In genomic region chr11:67353317-67354313, GRCh38 we compare ENCODE assay signal across 1 cellular context.
TF ChIP-seq lines count a peak whose summit lies in the region.

POLD4 (minus strand) TSS chr11:67353546; CDS start chr11:67353399, 147 bp downstream.

TF ChIP-seq in HepG2, 621 proteins besides CTCF, POLR2A, EP300 and RAD21 (continued from another document and continues in another):
- TF ChIP-seq, protein P1, sequence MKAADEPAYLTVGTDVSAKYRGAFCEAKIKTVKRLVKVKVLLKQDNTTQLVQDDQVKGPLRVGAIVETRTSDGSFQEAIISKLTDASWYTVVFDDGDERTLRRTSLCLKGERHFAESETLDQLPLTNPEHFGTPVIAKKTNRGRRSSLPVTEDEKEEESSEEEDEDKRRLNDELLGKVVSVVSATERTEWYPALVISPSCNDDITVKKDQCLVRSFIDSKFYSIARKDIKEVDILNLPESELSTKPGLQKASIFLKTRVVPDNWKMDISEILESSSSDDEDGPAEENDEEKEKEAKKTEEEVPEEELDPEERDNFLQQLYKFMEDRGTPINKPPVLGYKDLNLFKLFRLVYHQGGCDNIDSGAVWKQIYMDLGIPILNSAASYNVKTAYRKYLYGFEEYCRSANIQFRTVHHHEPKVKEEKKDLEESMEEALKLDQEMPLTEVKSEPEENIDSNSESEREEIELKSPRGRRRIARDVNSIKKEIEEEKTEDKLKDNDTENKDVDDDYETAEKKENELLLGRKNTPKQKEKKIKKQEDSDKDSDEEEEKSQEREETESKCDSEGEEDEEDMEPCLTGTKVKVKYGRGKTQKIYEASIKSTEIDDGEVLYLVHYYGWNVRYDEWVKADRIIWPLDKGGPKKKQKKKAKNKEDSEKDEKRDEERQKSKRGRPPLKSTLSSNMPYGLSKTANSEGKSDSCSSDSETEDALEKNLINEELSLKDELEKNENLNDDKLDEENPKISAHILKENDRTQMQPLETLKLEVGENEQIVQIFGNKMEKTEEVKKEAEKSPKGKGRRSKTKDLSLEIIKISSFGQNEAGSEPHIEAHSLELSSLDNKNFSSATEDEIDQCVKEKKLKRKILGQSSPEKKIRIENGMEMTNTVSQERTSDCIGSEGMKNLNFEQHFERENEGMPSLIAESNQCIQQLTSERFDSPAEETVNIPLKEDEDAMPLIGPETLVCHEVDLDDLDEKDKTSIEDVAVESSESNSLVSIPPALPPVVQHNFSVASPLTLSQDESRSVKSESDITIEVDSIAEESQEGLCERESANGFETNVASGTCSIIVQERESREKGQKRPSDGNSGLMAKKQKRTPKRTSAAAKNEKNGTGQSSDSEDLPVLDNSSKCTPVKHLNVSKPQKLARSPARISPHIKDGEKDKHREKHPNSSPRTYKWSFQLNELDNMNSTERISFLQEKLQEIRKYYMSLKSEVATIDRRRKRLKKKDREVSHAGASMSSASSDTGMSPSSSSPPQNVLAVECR (CRISPR knock-in tag; IDR thresholded peaks at IDR 0.05; ENCODE audit: borderline replicate concordance), result peak; percentile 83
- TF ChIP-seq GABPA (IDR thresholded peaks at IDR 0.05; ENCODE audit: low read depth, low read length), result peak; percentile 37
- TF ChIP-seq GABPA (CRISPR knock-in tag; IDR thresholded peaks at IDR 0.05; ENCODE audit: low read depth), result peak; percentile 80
- TF ChIP-seq, protein P2, sequence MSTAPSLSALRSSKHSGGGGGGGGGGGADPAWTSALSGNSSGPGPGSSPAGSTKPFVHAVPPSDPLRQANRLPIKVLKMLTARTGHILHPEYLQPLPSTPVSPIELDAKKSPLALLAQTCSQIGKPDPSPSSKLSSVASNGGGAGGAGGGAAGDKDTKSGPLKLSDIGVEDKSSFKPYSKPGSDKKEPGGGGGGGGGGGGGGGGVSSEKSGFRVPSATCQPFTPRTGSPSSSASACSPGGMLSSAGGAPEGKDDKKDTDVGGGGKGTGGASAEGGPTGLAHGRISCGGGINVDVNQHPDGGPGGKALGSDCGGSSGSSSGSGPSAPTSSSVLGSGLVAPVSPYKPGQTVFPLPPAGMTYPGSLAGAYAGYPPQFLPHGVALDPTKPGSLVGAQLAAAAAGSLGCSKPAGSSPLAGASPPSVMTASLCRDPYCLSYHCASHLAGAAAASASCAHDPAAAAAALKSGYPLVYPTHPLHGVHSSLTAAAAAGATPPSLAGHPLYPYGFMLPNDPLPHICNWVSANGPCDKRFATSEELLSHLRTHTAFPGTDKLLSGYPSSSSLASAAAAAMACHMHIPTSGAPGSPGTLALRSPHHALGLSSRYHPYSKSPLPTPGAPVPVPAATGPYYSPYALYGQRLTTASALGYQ (CRISPR knock-in tag; IDR thresholded peaks at IDR 0.05), result no peak; the same call in 1 of the 2 replicates
- no peak for TF ChIP-seq IRF9 (CRISPR knock-in tag; IDR thresholded peaks at IDR 0.05; ENCODE audit: borderline replicate concordance)
- TF ChIP-seq PRPF4 (IDR thresholded peaks at IDR 0.05; ENCODE audit: low read depth, low read length, poor library complexity, severe bottlenecking), result no peak
- TF ChIP-seq, protein P3, sequence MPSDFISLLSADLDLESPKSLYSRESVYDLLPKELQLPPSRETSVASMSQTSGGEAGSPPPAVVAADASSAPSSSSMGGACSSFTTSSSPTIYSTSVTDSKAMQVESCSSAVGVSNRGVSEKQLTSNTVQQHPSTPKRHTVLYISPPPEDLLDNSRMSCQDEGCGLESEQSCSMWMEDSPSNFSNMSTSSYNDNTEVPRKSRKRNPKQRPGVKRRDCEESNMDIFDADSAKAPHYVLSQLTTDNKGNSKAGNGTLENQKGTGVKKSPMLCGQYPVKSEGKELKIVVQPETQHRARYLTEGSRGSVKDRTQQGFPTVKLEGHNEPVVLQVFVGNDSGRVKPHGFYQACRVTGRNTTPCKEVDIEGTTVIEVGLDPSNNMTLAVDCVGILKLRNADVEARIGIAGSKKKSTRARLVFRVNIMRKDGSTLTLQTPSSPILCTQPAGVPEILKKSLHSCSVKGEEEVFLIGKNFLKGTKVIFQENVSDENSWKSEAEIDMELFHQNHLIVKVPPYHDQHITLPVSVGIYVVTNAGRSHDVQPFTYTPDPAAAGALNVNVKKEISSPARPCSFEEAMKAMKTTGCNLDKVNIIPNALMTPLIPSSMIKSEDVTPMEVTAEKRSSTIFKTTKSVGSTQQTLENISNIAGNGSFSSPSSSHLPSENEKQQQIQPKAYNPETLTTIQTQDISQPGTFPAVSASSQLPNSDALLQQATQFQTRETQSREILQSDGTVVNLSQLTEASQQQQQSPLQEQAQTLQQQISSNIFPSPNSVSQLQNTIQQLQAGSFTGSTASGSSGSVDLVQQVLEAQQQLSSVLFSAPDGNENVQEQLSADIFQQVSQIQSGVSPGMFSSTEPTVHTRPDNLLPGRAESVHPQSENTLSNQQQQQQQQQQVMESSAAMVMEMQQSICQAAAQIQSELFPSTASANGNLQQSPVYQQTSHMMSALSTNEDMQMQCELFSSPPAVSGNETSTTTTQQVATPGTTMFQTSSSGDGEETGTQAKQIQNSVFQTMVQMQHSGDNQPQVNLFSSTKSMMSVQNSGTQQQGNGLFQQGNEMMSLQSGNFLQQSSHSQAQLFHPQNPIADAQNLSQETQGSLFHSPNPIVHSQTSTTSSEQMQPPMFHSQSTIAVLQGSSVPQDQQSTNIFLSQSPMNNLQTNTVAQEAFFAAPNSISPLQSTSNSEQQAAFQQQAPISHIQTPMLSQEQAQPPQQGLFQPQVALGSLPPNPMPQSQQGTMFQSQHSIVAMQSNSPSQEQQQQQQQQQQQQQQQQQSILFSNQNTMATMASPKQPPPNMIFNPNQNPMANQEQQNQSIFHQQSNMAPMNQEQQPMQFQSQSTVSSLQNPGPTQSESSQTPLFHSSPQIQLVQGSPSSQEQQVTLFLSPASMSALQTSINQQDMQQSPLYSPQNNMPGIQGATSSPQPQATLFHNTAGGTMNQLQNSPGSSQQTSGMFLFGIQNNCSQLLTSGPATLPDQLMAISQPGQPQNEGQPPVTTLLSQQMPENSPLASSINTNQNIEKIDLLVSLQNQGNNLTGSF (CRISPR knock-in tag; IDR thresholded peaks at IDR 0.05), result no peak
- no peak for TF ChIP-seq SRF (IDR thresholded peaks at IDR 0.05; ENCODE audit: low read depth, low read length)
- 0 out of 2 replicates have a peak, but pooled peaks have one; percentile 59 for TF ChIP-seq PITX1 (CRISPR knock-in tag; IDR thresholded peaks at IDR 0.05)
- TF ChIP-seq ZNF124 (CRISPR knock-in tag; IDR thresholded peaks at IDR 0.05), result no peak
- peak; percentile 40; the same call in 1 of the 2 replicates for TF ChIP-seq ARNT2 (CRISPR knock-in tag; IDR thresholded peaks at IDR 0.05; ENCODE audit: low read depth)
- TF ChIP-seq TGIF2 (CRISPR knock-in tag; IDR thresholded peaks at IDR 0.05), result no peak
- TF ChIP-seq WIZ (CRISPR knock-in tag; IDR thresholded peaks at IDR 0.05), result peak; percentile 52; the same call in 1 of the 2 replicates
- no peak for TF ChIP-seq KDM6A (CRISPR knock-in tag; IDR thresholded peaks at IDR 0.05; ENCODE audit: low read depth)
- TF ChIP-seq ZKSCAN5 (CRISPR knock-in tag; IDR thresholded peaks at IDR 0.05), result no peak
- TF ChIP-seq ASH2L (IDR thresholded peaks at IDR 0.05; ENCODE audit: insufficient read length, low read depth, low read length), result peak; percentile 48
- TF ChIP-seq ZNF607 (CRISPR knock-in tag; IDR thresholded peaks at IDR 0.05; ENCODE audit: borderline replicate concordance), result no peak; the same call in 1 of the 2 replicates
- TF ChIP-seq, protein P4, sequence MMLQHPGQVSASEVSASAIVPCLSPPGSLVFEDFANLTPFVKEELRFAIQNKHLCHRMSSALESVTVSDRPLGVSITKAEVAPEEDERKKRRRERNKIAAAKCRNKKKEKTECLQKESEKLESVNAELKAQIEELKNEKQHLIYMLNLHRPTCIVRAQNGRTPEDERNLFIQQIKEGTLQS (CRISPR knock-in tag; IDR thresholded peaks at IDR 0.05), result no peak
- 0 out of 2 replicates have a peak, but pooled peaks have one; percentile 49 for TF ChIP-seq ZNF749 (CRISPR knock-in tag; IDR thresholded peaks at IDR 0.05; ENCODE audit: borderline replicate concordance)
- TF ChIP-seq ZSCAN25 (CRISPR knock-in tag; IDR thresholded peaks at IDR 0.05), result peak; percentile 31; the same call in 1 of the 2 replicates
- TF ChIP-seq ZNF570 (CRISPR knock-in tag; IDR thresholded peaks at IDR 0.05; ENCODE audit: borderline replicate concordance), result no peak
- no peak for TF ChIP-seq ZNF598 (CRISPR knock-in tag; IDR thresholded peaks at IDR 0.05; ENCODE audit: borderline replicate concordance)
- no peak for TF ChIP-seq PLRG1 (conservative IDR thresholded peaks at IDR 0.05)
- TF ChIP-seq, protein P5, sequence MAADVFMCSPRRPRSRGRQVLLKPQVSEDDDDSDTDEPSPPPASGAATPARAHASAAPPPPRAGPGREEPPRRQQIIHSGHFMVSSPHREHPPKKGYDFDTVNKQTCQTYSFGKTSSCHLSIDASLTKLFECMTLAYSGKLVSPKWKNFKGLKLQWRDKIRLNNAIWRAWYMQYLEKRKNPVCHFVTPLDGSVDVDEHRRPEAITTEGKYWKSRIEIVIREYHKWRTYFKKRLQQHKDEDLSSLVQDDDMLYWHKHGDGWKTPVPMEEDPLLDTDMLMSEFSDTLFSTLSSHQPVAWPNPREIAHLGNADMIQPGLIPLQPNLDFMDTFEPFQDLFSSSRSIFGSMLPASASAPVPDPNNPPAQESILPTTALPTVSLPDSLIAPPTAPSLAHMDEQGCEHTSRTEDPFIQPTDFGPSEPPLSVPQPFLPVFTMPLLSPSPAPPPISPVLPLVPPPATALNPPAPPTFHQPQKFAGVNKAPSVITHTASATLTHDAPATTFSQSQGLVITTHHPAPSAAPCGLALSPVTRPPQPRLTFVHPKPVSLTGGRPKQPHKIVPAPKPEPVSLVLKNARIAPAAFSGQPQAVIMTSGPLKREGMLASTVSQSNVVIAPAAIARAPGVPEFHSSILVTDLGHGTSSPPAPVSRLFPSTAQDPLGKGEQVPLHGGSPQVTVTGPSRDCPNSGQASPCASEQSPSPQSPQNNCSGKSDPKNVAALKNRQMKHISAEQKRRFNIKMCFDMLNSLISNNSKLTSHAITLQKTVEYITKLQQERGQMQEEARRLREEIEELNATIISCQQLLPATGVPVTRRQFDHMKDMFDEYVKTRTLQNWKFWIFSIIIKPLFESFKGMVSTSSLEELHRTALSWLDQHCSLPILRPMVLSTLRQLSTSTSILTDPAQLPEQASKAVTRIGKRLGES (CRISPR knock-in tag; IDR thresholded peaks at IDR 0.05; ENCODE audit: borderline replicate concordance), result no peak
- TF ChIP-seq, protein P6, sequence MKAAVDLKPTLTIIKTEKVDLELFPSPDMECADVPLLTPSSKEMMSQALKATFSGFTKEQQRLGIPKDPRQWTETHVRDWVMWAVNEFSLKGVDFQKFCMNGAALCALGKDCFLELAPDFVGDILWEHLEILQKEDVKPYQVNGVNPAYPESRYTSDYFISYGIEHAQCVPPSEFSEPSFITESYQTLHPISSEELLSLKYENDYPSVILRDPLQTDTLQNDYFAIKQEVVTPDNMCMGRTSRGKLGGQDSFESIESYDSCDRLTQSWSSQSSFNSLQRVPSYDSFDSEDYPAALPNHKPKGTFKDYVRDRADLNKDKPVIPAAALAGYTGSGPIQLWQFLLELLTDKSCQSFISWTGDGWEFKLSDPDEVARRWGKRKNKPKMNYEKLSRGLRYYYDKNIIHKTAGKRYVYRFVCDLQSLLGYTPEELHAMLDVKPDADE (CRISPR knock-in tag; IDR thresholded peaks at IDR 0.05), result no peak
- TF ChIP-seq, protein P7, sequence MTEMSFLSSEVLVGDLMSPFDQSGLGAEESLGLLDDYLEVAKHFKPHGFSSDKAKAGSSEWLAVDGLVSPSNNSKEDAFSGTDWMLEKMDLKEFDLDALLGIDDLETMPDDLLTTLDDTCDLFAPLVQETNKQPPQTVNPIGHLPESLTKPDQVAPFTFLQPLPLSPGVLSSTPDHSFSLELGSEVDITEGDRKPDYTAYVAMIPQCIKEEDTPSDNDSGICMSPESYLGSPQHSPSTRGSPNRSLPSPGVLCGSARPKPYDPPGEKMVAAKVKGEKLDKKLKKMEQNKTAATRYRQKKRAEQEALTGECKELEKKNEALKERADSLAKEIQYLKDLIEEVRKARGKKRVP (CRISPR knock-in tag; IDR thresholded peaks at IDR 0.05), result no peak
- peak; percentile 75; the same call in 1 of the 2 replicates for TF ChIP-seq IKZF5 (CRISPR knock-in tag; IDR thresholded peaks at IDR 0.05)
- no peak for TF ChIP-seq GTF2F1 (IDR thresholded peaks at IDR 0.05; ENCODE audit: low read length)
- no peak for TF ChIP-seq SIX4 (CRISPR knock-in tag; IDR thresholded peaks at IDR 0.05)
- no peak for TF ChIP-seq NR1H2 (CRISPR knock-in tag; IDR thresholded peaks at IDR 0.05; ENCODE audit: borderline replicate concordance, low read depth)
- TF ChIP-seq ZNF224 (CRISPR knock-in tag; IDR thresholded peaks at IDR 0.05), result no peak
- TF ChIP-seq RFXAP (CRISPR knock-in tag; IDR thresholded peaks at IDR 0.05; ENCODE audit: borderline replicate concordance), result peak; percentile 69; the same call in 1 of the 2 replicates
- no peak for TF ChIP-seq ZNF841 (CRISPR knock-in tag; IDR thresholded peaks at IDR 0.05; ENCODE audit: borderline replicate concordance)
- TF ChIP-seq ZNF256 (CRISPR knock-in tag; conservative IDR thresholded peaks at IDR 0.05), result no peak
- TF ChIP-seq, protein P8, sequence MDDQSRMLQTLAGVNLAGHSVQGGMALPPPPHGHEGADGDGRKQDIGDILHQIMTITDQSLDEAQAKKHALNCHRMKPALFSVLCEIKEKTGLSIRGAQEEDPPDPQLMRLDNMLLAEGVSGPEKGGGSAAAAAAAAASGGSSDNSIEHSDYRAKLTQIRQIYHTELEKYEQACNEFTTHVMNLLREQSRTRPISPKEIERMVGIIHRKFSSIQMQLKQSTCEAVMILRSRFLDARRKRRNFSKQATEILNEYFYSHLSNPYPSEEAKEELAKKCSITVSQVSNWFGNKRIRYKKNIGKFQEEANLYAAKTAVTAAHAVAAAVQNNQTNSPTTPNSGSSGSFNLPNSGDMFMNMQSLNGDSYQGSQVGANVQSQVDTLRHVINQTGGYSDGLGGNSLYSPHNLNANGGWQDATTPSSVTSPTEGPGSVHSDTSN (CRISPR knock-in tag; IDR thresholded peaks at IDR 0.05; ENCODE audit: borderline replicate concordance), result no peak
- TF ChIP-seq ZNF362 (CRISPR knock-in tag; IDR thresholded peaks at IDR 0.05; ENCODE audit: borderline replicate concordance), result no peak
